ENCODE assay signal across 1 cellular context in genomic region chr1:214854126-214854875, GRCh38.
TF ChIP-seq lines count a peak whose summit lies in the region.

No MANE protein-coding gene starts in this region.

TF ChIP-seq in IMR-90, 13 proteins besides CTCF, POLR2A, EP300 and RAD21 (continued from another document):
- no peak for TF ChIP-seq USF2 (IDR thresholded peaks at IDR 0.05; ENCODE audit: low read depth, low read length)
- TF ChIP-seq BHLHE40 (IDR thresholded peaks at IDR 0.05; ENCODE audit: low read depth, low read length): no peak
- TF ChIP-seq CEBPB (IDR thresholded peaks at IDR 0.05; ENCODE audit: low read depth, low read length): no peak
